Comparison of ENCODE assay signal across 9 cellular contexts in genomic region chr20:63009044-63009961, GRCh38. TPM values are rescaled to one million over a fixed set of nuclear protein-coding genes. Genes with fewer than 3 reads are reported as not detected.
DNase-seq lines count a peak whose midpoint lies in the region; ATAC-seq, FAIRE-seq and TF ChIP-seq lines count a peak whose summit lies in the region.
"Had no signal": no experiment of that assay in that cellular context is flagged by ENCODE, and none has a peak within 500 bp of the region (broad histone marks: within the 10 kb centered on the region; RNA-seq: fewer than 3 reads in every experiment).

No MANE protein-coding gene starts in this region.

- 4% methylated on average over 35 of the region's 54 CpGs for WGBS in HepG2 (ENCODE audit: low lambda C conversion rate)

- TF ChIP-seq EP300 in HepG2 (IDR thresholded peaks at IDR 0.05; ENCODE audit: low read depth in 2 of 2, low read length in 2 of 2) = peak in 1 of 2 experiments; percentile 44; a peak in 1 of 4 replicates
- no peak for TF ChIP-seq EP300 in HepG2 (CRISPR knock-in tag; IDR thresholded peaks at IDR 0.05; ENCODE audit: borderline replicate concordance)

- no TSS peak for BruUV-seq in HepG2 (replicated peaks; lab: Mats Ljungman, UMichigan)

- no peak overlapping the region for H3K9ac ChIP-seq in HepG2 (ENCODE audit: insufficient read depth, low read depth, low read length)

- no peak overlapping the region for H2AFZ ChIP-seq in HepG2 (ENCODE audit: low read length)

- peak overlapping the region; percentile 59 for H3K4me2 ChIP-seq in HepG2 (ENCODE audit: low read depth, low read length)

- H3K9me3 ChIP-seq in HepG2 (ENCODE audit: low read length) = peaks cover 8% of the 10 kb centered on the region; the same call in 1 of the 2 replicates

- H3K79me2 ChIP-seq in HepG2 (ENCODE audit: insufficient read depth, low read length) = no peaks in the 10 kb centered on the region

- intact Hi-C loops in HepG2 (cut with micrococcal nuclease; ENCODE audit: unreplicated experiment) = loop anchor here (1.0 to 2.0 kb wide), 4 partner anchors 37 to 187 kb away; no protein-coding TSS in a partner anchor

- H4K20me1 ChIP-seq in HepG2 (ENCODE audit: insufficient read depth, low read length) = peaks cover 5% of the 10 kb centered on the region; the same call in 1 of the 2 replicates

- TF ChIP-seq RAD21 in HepG2 (CRISPR knock-in tag; IDR thresholded peaks at IDR 0.05) = peak; percentile 99

- DNase-seq in AG10803 (ENCODE audit: low read depth) (peak; percentile 42), NCI-H2171 (lab: John Stamatoyannopoulos, UW) (peak; percentile 60), cerebellar cortex (ENCODE audit: low spot score) (peak; percentile 60), HepG2 (ENCODE audit: low spot score) (peak; percentile 63)
- peak; percentile 89 for DNase-seq in activated CD4-positive, CD25-positive, alpha-beta regulatory T cell treated with anti-CD3 and anti-CD28 coated beads, Interleukin-2, amount 50 U/mL, for 72 hours
- DNase-seq in stimulated activated CD8-positive, alpha-beta memory T cell treated with anti-CD3 and anti-CD28 coated beads, Interleukin-12 subunit alpha, Interleukin-12 subunit beta, amount 100 ng/mL, for 1 hour (ENCODE audit: low read depth) = peak; percentile 76

- H3K4me3 ChIP-seq in AG10803 (ENCODE audit: low read length) = no peak overlapping the region
- peak overlapping the region in 1 of 3 experiments; percentile 57; a peak in 3 of 6 replicates for H3K4me3 ChIP-seq in HepG2 (replicated peaks in 1 of 3; ENCODE audit: insufficient read depth in 1 of 3, low read depth in 2 of 3, low read length in 3 of 3)

- in situ Hi-C loops in HepG2 (cut with HindIII; ENCODE audit: extremely low pct_ligation_motif_present, low pct_unique_long_range_greater_than_20kb) = no loop called here

- POLR2A ChIA-PET in HepG2 (lab: Yijun Ruan, JAX) = interaction anchor here (1.0 to 1.4 kb wide), 2 partner anchors 37 to 105 kb away, joined by 3 to 5 read pairs; no protein-coding TSS in a partner anchor

- ATAC-seq in GM18867 (IDR thresholded peaks at IDR 0.05; ENCODE audit: unreplicated experiment) (peak; percentile 43), HG03066 (IDR thresholded peaks at IDR 0.05; ENCODE audit: low read depth, unreplicated experiment) (peak; percentile 29), HepG2 (peak; percentile 88)

- CTCF ChIA-PET in HepG2 (lab: Yijun Ruan, JAX; ENCODE audit: low intra/inter-chr PET ratio, low total read pairs) = interaction anchor here (1.1 to 2.9 kb wide), 6 partner anchors 37 to 218 kb away, joined by 3 to 42 read pairs (median 10); no protein-coding TSS in a partner anchor

- no peak for TF ChIP-seq POLR2A in HepG2 (IDR thresholded peaks at IDR 0.05; ENCODE audit: insufficient read depth in 1 of 2, low read depth in 2 of 2, low read length in 2 of 2)

- H3K27me3 ChIP-seq in HepG2 (ENCODE audit: control insufficient read depth in 1 of 2, insufficient read depth in 2 of 2, low read length in 2 of 2) = peaks cover 31 to 94% of the 10 kb centered on the region in 2 experiments

- no peak overlapping the region for H3K27ac ChIP-seq in HepG2 (ENCODE audit: extremely low read length, insufficient read depth, low read length)

- FAIRE-seq in HepG2 (lab: Jason Lieb, UNC) = no peak
- FAIRE-seq: TTC549 had no signal

- peaks cover 20% of the 10 kb centered on the region for H3K4me1 ChIP-seq in HepG2 (ENCODE audit: insufficient read depth, low read length)

- TF ChIP-seq CTCF in AG10803 (conservative IDR thresholded peaks at IDR 0.05; ENCODE audit: low read length) (peak; percentile 80), HepG2 (CRISPR knock-in tag; IDR thresholded peaks at IDR 0.05) (peak; percentile 100)

- H3K36me3 ChIP-seq in HepG2 (replicated peaks in 1 of 2; ENCODE audit: control insufficient read depth in 1 of 2, insufficient read depth in 2 of 2, low read length in 2 of 2) = no peaks in the 10 kb centered on the region

TF ChIP-seq in HepG2, 621 proteins besides CTCF, POLR2A, EP300 and RAD21 (continues in another document):
- TF ChIP-seq ZNF350 (CRISPR knock-in tag; IDR thresholded peaks at IDR 0.05; ENCODE audit: borderline replicate concordance, low read depth) = peak; percentile 80
- peak; percentile 50 for TF ChIP-seq HOXA3 (CRISPR knock-in tag; IDR thresholded peaks at IDR 0.05)
- no peak for TF ChIP-seq ZBTB2 (CRISPR knock-in tag; IDR thresholded peaks at IDR 0.05; ENCODE audit: low read depth)
- peak; percentile 55 for TF ChIP-seq TEF (CRISPR knock-in tag; IDR thresholded peaks at IDR 0.05)

RNA-seq across cellular contexts. Expression of gene BHLHE23, which starts 2.5 kb away (rescaled TPM):
- not detected in 2 replicates for total RNA-seq in HepG2 (2016; rRNA removed; fragmentation: Illumina TruSeq; extraction: Trizol)
- total RNA-seq in HepG2 (2016; cell fraction: cytosol; rRNA removed; fragmentation: Illumina TruSeq; extraction: Trizol; ENCODE audit: low read depth) = not detected in 2 replicates
- total RNA-seq in HepG2 (2016; cell fraction: insoluble cytoplasmic fraction; rRNA removed; fragmentation: Illumina TruSeq; extraction: Trizol) = not detected in 2 replicates
- not detected in 2 replicates for total RNA-seq in HepG2 (2016; cell fraction: membrane; rRNA removed; fragmentation: Illumina TruSeq; extraction: Trizol)
- total RNA-seq in HepG2 (2016; cell fraction: nucleus; rRNA removed; fragmentation: Illumina TruSeq; extraction: Trizol) = not detected in 2 replicates
- not detected in 2 replicates for polyA plus RNA-seq in HepG2 (2011; rRNA removed)
- polyA plus RNA-seq in HepG2 (2011; cell fraction: cytosol; rRNA removed) = not detected in 2 replicates
- polyA plus RNA-seq in HepG2 (2011; cell fraction: nucleus; rRNA removed) = not detected in 2 replicates
- not detected in 2 replicates for polyA plus RNA-seq in HepG2 (2012)
- polyA plus RNA-seq in HepG2 (2016; cell fraction: cytosol; fragmentation: Illumina TruSeq; extraction: Trizol; ENCODE audit: low read depth) = not detected in 2 replicates
- polyA plus RNA-seq in HepG2 (2016; cell fraction: insoluble cytoplasmic fraction; fragmentation: Illumina TruSeq; extraction: Trizol; ENCODE audit: low read depth) = not detected in 2 replicates
- not detected in 2 replicates for polyA plus RNA-seq in HepG2 (2016; cell fraction: membrane; fragmentation: Illumina TruSeq; extraction: Trizol; ENCODE audit: low read depth)
- not detected in 2 replicates for polyA plus RNA-seq in HepG2 (2016; cell fraction: nucleus; fragmentation: Illumina TruSeq; extraction: Trizol; ENCODE audit: insufficient read depth, low read depth)
- polyA minus RNA-seq in HepG2 (2011; rRNA and poly(A)+ RNA removed; ENCODE audit: low replicate concordance) = not detected in 2 replicates
- not detected in 2 replicates for polyA minus RNA-seq in HepG2 (2011; cell fraction: cytosol; rRNA and poly(A)+ RNA removed)
- polyA minus RNA-seq in HepG2 (2011; cell fraction: nucleus; rRNA and poly(A)+ RNA removed) = not detected in 2 replicates

RNA-seq across cellular contexts. Expression of gene SLC17A9, which starts 56.8 kb away (rescaled TPM):
- total RNA-seq in HepG2 (2016; rRNA removed; fragmentation: Illumina TruSeq; extraction: Trizol) = 33.6 and 110 TPM in 2 replicates
- 27.1 and 27.6 TPM in 2 replicates for total RNA-seq in HepG2 (2016; cell fraction: cytosol; rRNA removed; fragmentation: Illumina TruSeq; extraction: Trizol; ENCODE audit: low read depth)
- 25.3 and 116 TPM in 2 replicates for total RNA-seq in HepG2 (2016; cell fraction: insoluble cytoplasmic fraction; rRNA removed; fragmentation: Illumina TruSeq; extraction: Trizol)
- 36.6 and 38.0 TPM in 2 replicates for total RNA-seq in HepG2 (2016; cell fraction: membrane; rRNA removed; fragmentation: Illumina TruSeq; extraction: Trizol)
- 145 and 168 TPM in 2 replicates for total RNA-seq in HepG2 (2016; cell fraction: nucleus; rRNA removed; fragmentation: Illumina TruSeq; extraction: Trizol)
- polyA plus RNA-seq in HepG2 (2011; rRNA removed) = 191 and 280 TPM in 2 replicates
- 57.2 and 94.5 TPM in 2 replicates for polyA plus RNA-seq in HepG2 (2011; cell fraction: cytosol; rRNA removed)
- polyA plus RNA-seq in HepG2 (2011; cell fraction: nucleus; rRNA removed) = 3,698 and 4,960 TPM in 2 replicates
- polyA plus RNA-seq in HepG2 (2012) = 173 and 220 TPM in 2 replicates
- polyA plus RNA-seq in HepG2 (2016; cell fraction: cytosol; fragmentation: Illumina TruSeq; extraction: Trizol; ENCODE audit: low read depth) = 16.5 and 18.1 TPM in 2 replicates
- 36.5 and 42.6 TPM in 2 replicates for polyA plus RNA-seq in HepG2 (2016; cell fraction: insoluble cytoplasmic fraction; fragmentation: Illumina TruSeq; extraction: Trizol; ENCODE audit: low read depth)
- 30.7 and 32.6 TPM in 2 replicates for polyA plus RNA-seq in HepG2 (2016; cell fraction: membrane; fragmentation: Illumina TruSeq; extraction: Trizol; ENCODE audit: low read depth)
- polyA plus RNA-seq in HepG2 (2016; cell fraction: nucleus; fragmentation: Illumina TruSeq; extraction: Trizol; ENCODE audit: insufficient read depth, low read depth) = 553 and 603 TPM in 2 replicates
- polyA minus RNA-seq in HepG2 (2011; rRNA and poly(A)+ RNA removed; ENCODE audit: low replicate concordance) = 0.07 and 195 TPM in 2 replicates
- 33.4 and 43.3 TPM in 2 replicates for polyA minus RNA-seq in HepG2 (2011; cell fraction: cytosol; rRNA and poly(A)+ RNA removed)
- 176 and 196 TPM in 2 replicates for polyA minus RNA-seq in HepG2 (2011; cell fraction: nucleus; rRNA and poly(A)+ RNA removed)

Comparison
In these comparisons a context has a peak if more than half of its experiments do, and no peak if none do; other contexts are left out.
1. ATAC-seq: peak in every context shown above with its lines; median percentile 88 in HepG2; 43 in GM18867; 29 in HG03066.